8 cellular contexts compared by ENCODE assay signal in the genomic region with DNA sequence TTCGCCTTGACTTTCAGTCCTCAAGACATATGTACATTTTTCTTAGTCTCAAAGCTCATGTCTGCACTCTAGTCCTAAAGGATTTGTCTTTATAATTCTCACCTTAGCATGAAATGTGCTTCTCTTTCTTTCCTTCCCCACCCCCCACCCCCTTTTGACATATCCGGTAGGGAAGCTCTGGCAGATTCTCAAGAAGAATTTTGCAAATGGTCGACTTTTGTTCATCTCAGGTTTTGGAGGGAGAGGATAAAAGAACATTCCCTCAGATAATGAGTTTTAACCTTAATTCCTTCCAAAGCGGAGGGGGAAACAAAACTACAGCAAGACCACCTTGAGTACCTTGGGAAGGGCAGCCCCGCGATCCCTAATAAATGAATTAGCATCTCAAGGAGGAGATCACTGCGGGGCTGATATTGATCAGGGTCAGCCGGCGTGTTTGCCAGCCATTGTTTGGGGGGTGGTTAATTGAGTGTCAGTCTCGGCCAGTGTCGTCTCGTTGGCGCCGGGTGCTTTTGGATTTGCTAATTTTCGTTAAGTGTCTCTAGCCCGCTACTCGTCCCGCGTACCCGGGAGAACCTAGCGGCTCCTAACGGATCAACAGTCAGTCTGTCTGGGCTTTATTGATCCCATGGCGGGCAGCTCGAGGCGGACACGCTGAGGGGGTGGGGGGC. TPM values are rescaled to one million over a fixed set of nuclear protein-coding genes. Genes with fewer than 3 reads are reported as not detected.
A peak's percentile ranks its signal among the peaks of the same experiment; 100 is the strongest.
DNase-seq lines count a peak whose midpoint lies in the region; ATAC-seq and TF ChIP-seq lines count a peak whose summit lies in the region.

No MANE protein-coding gene starts in this region.

- H3K4me1 ChIP-seq in ACC112 (ENCODE audit: control insufficient read depth, insufficient read depth, low read length, unreplicated experiment) (peaks cover 28% of the 10 kb centered on the region), HAP-1 (peaks cover 22% of the 10 kb centered on the region), neutrophil (ENCODE audit: control insufficient read depth in 1 of 2, insufficient read depth in 1 of 2, low read depth in 1 of 2, low read length in 1 of 2) (peaks cover 39 to 44% of the 10 kb centered on the region in 2 experiments)

- no peaks in the 10 kb centered on the region for H3K9me3 ChIP-seq in HAP-1
- no peaks in the 10 kb centered on the region for H3K9me3 ChIP-seq in neutrophil

- ATAC-seq in HG03196 (IDR thresholded peaks at IDR 0.05; ENCODE audit: unreplicated experiment) (no peak), GM18858 (IDR thresholded peaks at IDR 0.05; ENCODE audit: unreplicated experiment) (no peak)

- TF ChIP-seq CTCF in fibroblast of the aortic adventitia (IDR thresholded peaks at IDR 0.05; ENCODE audit: insufficient read depth, low read length) (peak; percentile 36), neutrophil (IDR thresholded peaks at IDR 0.05) (no peak)

- H3K36me3 ChIP-seq in ACC112 (ENCODE audit: insufficient read depth, low read length) (no peaks in the 10 kb centered on the region), HAP-1 (replicated peaks) (peaks cover 5% of the 10 kb centered on the region), neutrophil (no peaks in the 10 kb centered on the region)

- peaks cover 46% of the 10 kb centered on the region for H3K27me3 ChIP-seq in ACC112 (ENCODE audit: insufficient read depth, low read length)
- no peaks in the 10 kb centered on the region for H3K27me3 ChIP-seq in HAP-1 (ENCODE audit: low read depth)
- H3K27me3 ChIP-seq in neutrophil = peaks cover 84% of the 10 kb centered on the region

- peak overlapping the region; percentile 77 for H3K4me3 ChIP-seq in ACC112 (ENCODE audit: low read depth, low read length)
- H3K4me3 ChIP-seq in HAP-1 = peak overlapping the region; percentile 80
- H3K4me3 ChIP-seq in fibroblast of the aortic adventitia (ENCODE audit: low read depth, low read length) = peak overlapping the region; percentile 61
- H3K4me3 ChIP-seq in neutrophil (ENCODE audit: low read depth in 1 of 2, low read length in 1 of 2) = peak overlapping the region; percentile 69 to 76

- DNase-seq in HAP-1 (ENCODE audit: low spot score in 2 of 2) (peak; percentile 72 to 82), fibroblast of the aortic adventitia (ENCODE audit: low read depth) (peak; percentile 14), occipital lobe (lab: John Stamatoyannopoulos, UW) (no peak)
- peak; percentile 32 for DNase-seq in activated CD4-positive, alpha-beta T cell treated with anti-CD3 and anti-CD28 coated beads for 48 hours

- H2AFZ ChIP-seq in ACC112 (ENCODE audit: low read length, unreplicated experiment) = peak overlapping the region; percentile 78

- in situ Hi-C loops in HAP-1 (cut with MboI; ENCODE audit: low sequenced_read_pairs) = no loop called here

- H3K27ac ChIP-seq in ACC112 (ENCODE audit: low read depth, low read length) (no peak overlapping the region), neutrophil (peak overlapping the region; percentile 33)

- H3K79me2 ChIP-seq in ACC112 (ENCODE audit: control insufficient read depth, insufficient read depth, low read length, unreplicated experiment) = peaks cover 17% of the 10 kb centered on the region

RNA-seq across cellular contexts. Expression of a gene that starts 0.9 kb away (rescaled TPM):
- total RNA-seq in fibroblast of the aortic adventitia (ENCODE audit: low replicate concordance) = 1.4 and 12.8 TPM in 2 replicates
- 2.3 TPM for total RNA-seq in occipital lobe
